In genomic region chr1:17207046-17207445, GRCh38 we compare ENCODE assay signal across 10 cellular contexts. TPM values are rescaled to one million over a fixed set of nuclear protein-coding genes. Genes with fewer than 3 reads are reported as not detected.
DNase-seq lines count a peak whose midpoint lies in the region; ATAC-seq and TF ChIP-seq lines count a peak whose summit lies in the region.
"Had no signal": no experiment of that assay in that cellular context is flagged by ENCODE, and none has a peak within 500 bp of the region (broad histone marks: within the 10 kb centered on the region; RNA-seq: fewer than 3 reads in every experiment).

No MANE protein-coding gene starts in this region.

- no peaks in the 10 kb centered on the region for H4K20me1 ChIP-seq in Loucy (ENCODE audit: insufficient read depth, low read length, poor library complexity, severe bottlenecking)

- H2AFZ ChIP-seq in Loucy (ENCODE audit: low read length): peak overlapping the region; percentile 1; the same call in 1 of the 2 replicates

- no peaks in the 10 kb centered on the region for H3K27me3 ChIP-seq in Loucy (ENCODE audit: insufficient read depth, low read length, poor library complexity, severe bottlenecking)
- peaks cover 0 to 28% (median 4%) of the 10 kb centered on the region in 9 donors for H3K27me3 ChIP-seq in heart left ventricle
- H3K27me3 ChIP-seq in upper lobe of left lung: no peaks in the 10 kb centered on the region
- no peaks in the 10 kb centered on the region for H3K27me3 ChIP-seq in effector memory CD4-positive, alpha-beta T cell (replicated peaks; ENCODE audit: control insufficient read depth, insufficient read depth, low read length, poor library complexity, severe bottlenecking)

- TF ChIP-seq CTCF in Loucy (conservative IDR thresholded peaks at IDR 0.05; ENCODE audit: low read length) (no peak), heart left ventricle (IDR thresholded peaks at IDR 0.05) (no peak), upper lobe of left lung (IDR thresholded peaks at IDR 0.05) (no peak)

- ATAC-seq in Right ventricle myocardium superior (ENCODE audit: poor library complexity): peak; percentile 34
- peak in 3 of 4 donors; percentile 30 to 73 (median 40) for ATAC-seq in heart left ventricle
- peak; percentile 11 to 77 for ATAC-seq in upper lobe of left lung (ENCODE audit: low FRiP score in 2 of 2)

- DNase-seq in Right ventricle myocardium superior (peak; percentile 57), cardiac septum (ENCODE audit: low spot score) (no peak), heart left ventricle (peak in 3 of 5 donors; percentile 55 to 68 (median 59)), upper lobe of left lung (peak in 1 of 2 donors; percentile 75)
- DNase-seq in activated T-helper 2 cell treated with anti-CD3 and anti-CD28 coated beads, Interferon-gamma antibody, Interleukin-2, Interleukin-4, amounts not matched to agents 10 μg/mL and 5 μg/mL and 100 μg/mL, durations not matched to agents 14 hours and 24 hours and 36 hours (ENCODE audit: low spot score): no peak
- no peak for DNase-seq in activated CD4-positive, CD25-positive, alpha-beta regulatory T cell (lab: John Stamatoyannopoulos, UW)
- no peak for DNase-seq in effector memory CD4-positive, alpha-beta T cell

- H3K36me3 Mint-ChIP-seq in activated T-helper 2 cell treated with anti-CD3 and anti-CD28 coated beads, Interferon-gamma antibody, Interleukin-2, Interleukin-4, amounts not matched to agents 10 μg/mL and 5 μg/mL and 100 μg/mL, durations not matched to agents 14 hours and 24 hours and 36 hours (ENCODE audit: low read depth): no peaks in the 10 kb centered on the region

- peaks cover 24% of the 10 kb centered on the region for H3K4me1 Mint-ChIP-seq in activated T-helper 2 cell treated with anti-CD3 and anti-CD28 coated beads, Interferon-gamma antibody, Interleukin-2, Interleukin-4, amounts not matched to agents 10 μg/mL and 5 μg/mL and 100 μg/mL, durations not matched to agents 14 hours and 24 hours and 36 hours (ENCODE audit: low read depth)

- TF ChIP-seq EP300 in upper lobe of left lung (IDR thresholded peaks at IDR 0.05): no peak

- peak overlapping the region; percentile 40 for H3K9ac ChIP-seq in Loucy (ENCODE audit: low read depth, low read length, poor library complexity, severe bottlenecking)

- no peak overlapping the region for H3K27ac Mint-ChIP-seq in activated T-helper 2 cell treated with anti-CD3 and anti-CD28 coated beads, Interferon-gamma antibody, Interleukin-2, Interleukin-4, amounts not matched to agents 10 μg/mL and 5 μg/mL and 100 μg/mL, durations not matched to agents 14 hours and 24 hours and 36 hours

- H3K9me3 ChIP-seq in Loucy (ENCODE audit: insufficient read depth, low read depth, low read length) (no peaks in the 10 kb centered on the region), heart left ventricle (no peaks in the 10 kb centered on the region), upper lobe of left lung (no peaks in the 10 kb centered on the region)
- H3K9me3 ChIP-seq in effector memory CD4-positive, alpha-beta T cell (ENCODE audit: control insufficient read depth, low read length): no peaks in the 10 kb centered on the region

- TF ChIP-seq POLR2A in heart left ventricle (IDR thresholded peaks at IDR 0.05): no peak
- no peak for TF ChIP-seq POLR2A in upper lobe of left lung (IDR thresholded peaks at IDR 0.05)

- H3K4me3 ChIP-seq in Loucy (ENCODE audit: low read length, poor library complexity, severe bottlenecking) (peak overlapping the region; percentile 18), heart left ventricle (no peak overlapping the region), upper lobe of left lung (no peak overlapping the region)
- H3K4me3 ChIP-seq in effector memory CD4-positive, alpha-beta T cell (ENCODE audit: insufficient read depth, low read depth, low read length, poor library complexity, severe bottlenecking): no peak overlapping the region

- H3K27me3 Mint-ChIP-seq in activated T-helper 2 cell treated with anti-CD3 and anti-CD28 coated beads, Interferon-gamma antibody, Interleukin-2, Interleukin-4, amounts not matched to agents 10 μg/mL and 5 μg/mL and 100 μg/mL, durations not matched to agents 14 hours and 24 hours and 36 hours (ENCODE audit: low read depth): peaks cover 5% of the 10 kb centered on the region

- WGBS in heart left ventricle, 4 donors: 38 to 50% (median 47%) methylated on average over 4 of the region's 4 CpGs
- 41 to 59% methylated on average over 3 to 4 of the region's 4 CpGs for WGBS in upper lobe of left lung, 2 donors

- H3K4me1 ChIP-seq in Loucy (ENCODE audit: insufficient read depth, low read length, poor library complexity, severe bottlenecking) (peaks cover 84% of the 10 kb centered on the region), heart left ventricle (peaks cover 0 to 16% (median 0%) of the 10 kb centered on the region in 12 donors), upper lobe of left lung (peaks cover 0 to 9% (median 0%) of the 10 kb centered on the region in 4 donors)
- H3K4me1 ChIP-seq in effector memory CD4-positive, alpha-beta T cell (ENCODE audit: control insufficient read depth, insufficient read depth, low read length, poor library complexity, severe bottlenecking): peaks cover 15% of the 10 kb centered on the region

- H3K9me3 Mint-ChIP-seq in activated T-helper 2 cell treated with anti-CD3 and anti-CD28 coated beads, Interferon-gamma antibody, Interleukin-2, Interleukin-4, amounts not matched to agents 10 μg/mL and 5 μg/mL and 100 μg/mL, durations not matched to agents 14 hours and 24 hours and 36 hours: no peaks in the 10 kb centered on the region

- H3K36me3 ChIP-seq in Loucy (ENCODE audit: insufficient read depth, low read length) (no peaks in the 10 kb centered on the region), heart left ventricle (no peaks in the 10 kb centered on the region), upper lobe of left lung (no peaks in the 10 kb centered on the region)
- no peaks in the 10 kb centered on the region for H3K36me3 ChIP-seq in effector memory CD4-positive, alpha-beta T cell (ENCODE audit: control insufficient read depth, insufficient read depth, low read length)

- no peaks in the 10 kb centered on the region for H3K9me2 ChIP-seq in Loucy (replicated peaks; ENCODE audit: low read depth, low read length)

- no peaks in the 10 kb centered on the region for H3K79me2 ChIP-seq in Loucy (ENCODE audit: insufficient read depth, low read length)

- H3K4me2 ChIP-seq in Loucy (ENCODE audit: low read depth, low read length, poor library complexity, severe bottlenecking): peak overlapping the region; percentile 64

- H3K4me3 Mint-ChIP-seq in activated T-helper 2 cell treated with anti-CD3 and anti-CD28 coated beads, Interferon-gamma antibody, Interleukin-2, Interleukin-4, amounts not matched to agents 10 μg/mL and 5 μg/mL and 100 μg/mL, durations not matched to agents 14 hours and 24 hours and 36 hours (ENCODE audit: low read depth): no peak overlapping the region

- no peak overlapping the region for H3K27ac ChIP-seq in heart left ventricle
- H3K27ac ChIP-seq in upper lobe of left lung: no peak overlapping the region
- H3K27ac ChIP-seq in effector memory CD4-positive, alpha-beta T cell (ENCODE audit: insufficient read depth, low read length, poor library complexity, severe bottlenecking): no peak overlapping the region

- intact Hi-C loops in Right ventricle myocardium superior (cut with DNase I) (no loop called here), cardiac septum (cut with DNase I) (no loop called here), heart left ventricle (cut with DNase I) (no loop called here)
- intact Hi-C loops in activated T-helper 2 cell treated with anti-CD3 and anti-CD28 coated beads, Interferon-gamma antibody, Interleukin-2, Interleukin-4, amounts not matched to agents 10 μg/mL and 5 μg/mL and 100 μg/mL, durations not matched to agents 14 hours and 24 hours and 36 hours (cut with micrococcal nuclease): no loop called here

- 0 out of 2 replicates have a peak, but pooled peaks cover under 1% of the 10 kb centered on the region for H3F3A ChIP-seq in Loucy (ENCODE audit: low read depth)

RNA-seq across cellular contexts. Expression of gene PADI1, which starts 2.1 kb away (rescaled TPM):
- not detected for total RNA-seq in Right ventricle myocardium superior
- not detected for total RNA-seq in cardiac septum
- not detected for total RNA-seq in heart left ventricle
- under 1 TPM in 1 of 2 donors, not detected in 1; 0.04 TPM for polyA plus RNA-seq in heart left ventricle
- total RNA-seq in upper lobe of left lung: not detected
- not detected in 2 replicates for total RNA-seq in activated T-helper 2 cell treated with anti-CD3 and anti-CD28 coated beads, Interferon-gamma antibody, Interleukin-2, Interleukin-4, amounts not matched to agents 10 μg/mL and 5 μg/mL and 100 μg/mL, durations not matched to agents 14 hours and 24 hours and 36 hours
- total RNA-seq: mesenteric fat pad had no signal

RNA-seq across cellular contexts. Expression of gene PADI3, which starts 41.9 kb away (rescaled TPM):
- total RNA-seq in Right ventricle myocardium superior (not detected), cardiac septum (not detected), heart left ventricle (not detected), upper lobe of left lung (not detected)
- not detected for polyA plus RNA-seq in heart left ventricle
- total RNA-seq in activated T-helper 2 cell treated with anti-CD3 and anti-CD28 coated beads, Interferon-gamma antibody, Interleukin-2, Interleukin-4, amounts not matched to agents 10 μg/mL and 5 μg/mL and 100 μg/mL, durations not matched to agents 14 hours and 24 hours and 36 hours: not detected in 2 replicates
- total RNA-seq: mesenteric fat pad had no signal
- polyA plus RNA-seq: BJ had no signal

Comparison
In these comparisons a context has a peak if more than half of its experiments do, and no peak if none do; other contexts are left out.
1. DNase-seq: peak in Right ventricle myocardium superior (single experiment) and heart left ventricle (3 of 5); none in cardiac septum (single experiment), activated T-helper 2 cell treated with anti-CD3 and anti-CD28 coated beads, Interferon-gamma antibody, Interleukin-2, Interleukin-4, amounts not matched to agents 10 μg/mL and 5 μg/mL and 100 μg/mL, durations not matched to agents 14 hours and 24 hours and 36 hours (single experiment), activated CD4-positive, CD25-positive, alpha-beta regulatory T cell (0 of 4) and effector memory CD4-positive, alpha-beta T cell (0 of 3).
2. Peak in every context shown above with its lines, with median percentiles within 50 percentile points of each other: ATAC-seq.